Comparison of ENCODE assay signal across 13 cellular contexts in genomic region chr1:153616885-153617428, GRCh38. TPM values are rescaled to one million over a fixed set of nuclear protein-coding genes. Genes with fewer than 3 reads are reported as not detected.
A peak's percentile ranks its signal among the peaks of the same experiment; 100 is the strongest.
DNase-seq lines count a peak whose midpoint lies in the region; ATAC-seq and TF ChIP-seq lines count a peak whose summit lies in the region.
"Had no signal": no experiment of that assay in that cellular context is flagged by ENCODE, and none has a peak within 500 bp of the region (broad histone marks: within the 10 kb centered on the region; RNA-seq: fewer than 3 reads in every experiment).

No MANE protein-coding gene starts in this region.

- no peak overlapping the region for H3K4me3 Mint-ChIP-seq in T-helper 2 cell treated with Interferon-gamma antibody and Interleukin-4, amounts not matched to agents 5 μg/mL and 100 μg/mL, for 36 hours
- no peak overlapping the region for H3K4me3 Mint-ChIP-seq in chondrocyte (ENCODE audit: unreplicated experiment)

- peaks cover 7% of the 10 kb centered on the region for H3K4me1 Mint-ChIP-seq in T-helper 2 cell treated with Interferon-gamma antibody and Interleukin-4, amounts not matched to agents 5 μg/mL and 100 μg/mL, for 36 hours (ENCODE audit: low read depth)
- H3K4me1 Mint-ChIP-seq in chondrocyte (ENCODE audit: low read depth), result peaks cover 14% of the 10 kb centered on the region

- H3K36me3 Mint-ChIP-seq in T-helper 2 cell treated with Interferon-gamma antibody and Interleukin-4, amounts not matched to agents 5 μg/mL and 100 μg/mL, for 36 hours (ENCODE audit: low read depth), result no peaks in the 10 kb centered on the region
- peaks cover 10% of the 10 kb centered on the region for H3K36me3 Mint-ChIP-seq in chondrocyte (ENCODE audit: low read depth)

- H3K4me1 ChIP-seq in right lobe of liver (peaks cover 0 to 27% (median 10%) of the 10 kb centered on the region in 4 donors), transverse colon (peaks cover 24 to 42% (median 28%) of the 10 kb centered on the region in 4 donors)

- intact Hi-C loops in right lobe of liver (cut with DNase I) (no loop called here), transverse colon (cut with DNase I; ENCODE audit: low total_unique reads) (no loop called here)

- no peaks in the 10 kb centered on the region for H3K27me3 ChIP-seq in right lobe of liver
- no peaks in the 10 kb centered on the region for H3K27me3 ChIP-seq in transverse colon

- WGBS in right lobe of liver (ENCODE audit: insufficient coverage, low coverage, low lambda C conversion rate, missing lambda C conversion rate), result 41% methylated on average over 3 of the region's 5 CpGs
- 55% methylated on average over 5 of the region's 5 CpGs; no CpG with 5 or more reads in 1 of the 2 donors for WGBS in transverse colon (ENCODE audit: low coverage in 1 of 2), 2 donors

- H3K4me3 ChIP-seq in right lobe of liver (no peak overlapping the region), transverse colon (no peak overlapping the region)

- TF ChIP-seq POLR2A in right lobe of liver (IDR thresholded peaks at IDR 0.05) (no peak), transverse colon (IDR thresholded peaks at IDR 0.05) (no peak)

- H3K9me3 Mint-ChIP-seq in T-helper 2 cell treated with Interferon-gamma antibody and Interleukin-4, amounts not matched to agents 5 μg/mL and 100 μg/mL, for 36 hours, result no peaks in the 10 kb centered on the region
- H3K9me3 Mint-ChIP-seq in chondrocyte (ENCODE audit: low read depth), result no peaks in the 10 kb centered on the region

- TF ChIP-seq EP300 in transverse colon (IDR thresholded peaks at IDR 0.05; ENCODE audit: low read depth), result no peak

- H3K27me3 Mint-ChIP-seq in T-helper 2 cell treated with Interferon-gamma antibody and Interleukin-4, amounts not matched to agents 5 μg/mL and 100 μg/mL, for 36 hours (ENCODE audit: low read depth), result no peaks in the 10 kb centered on the region
- no peaks in the 10 kb centered on the region for H3K27me3 Mint-ChIP-seq in chondrocyte (ENCODE audit: low read depth)

- H3K27ac ChIP-seq in right lobe of liver, result peak overlapping the region; percentile 22 to 60 (median 58)
- peak overlapping the region; percentile 71 to 92 (median 90) for H3K27ac ChIP-seq in transverse colon

- TF ChIP-seq CTCF in chondrocyte (IDR thresholded peaks at IDR 0.05) (no peak), right lobe of liver (IDR thresholded peaks at IDR 0.05) (no peak), transverse colon (IDR thresholded peaks at IDR 0.05) (no peak)

- in situ Hi-C loops in transverse colon (cut with MboI; ENCODE audit: low pct_ligation_motif_present in 1 of 4, low pct_unique_long_range_greater_than_20kb in 1 of 4, low sequenced_read_pairs in 3 of 4), result no loop called here

- H3K9me3 ChIP-seq in right lobe of liver (no peaks in the 10 kb centered on the region), transverse colon (no peaks in the 10 kb centered on the region)

- H3K36me3 ChIP-seq in right lobe of liver, result no peaks in the 10 kb centered on the region
- no peaks in the 10 kb centered on the region for H3K36me3 ChIP-seq in transverse colon

- ATAC-seq in right lobe of liver (no peak), GM21528 (IDR thresholded peaks at IDR 0.05; ENCODE audit: low FRiP score, unreplicated experiment) (no peak)

- peak overlapping the region; percentile 59 for H3K27ac Mint-ChIP-seq in T-helper 2 cell treated with Interferon-gamma antibody and Interleukin-4, amounts not matched to agents 5 μg/mL and 100 μg/mL, for 36 hours
- peak overlapping the region; percentile 51 for H3K27ac Mint-ChIP-seq in chondrocyte (ENCODE audit: unreplicated experiment)

- no peak for DNase-seq in T-helper 2 cell treated with Interferon-gamma antibody and Interleukin-4, amounts not matched to agents 5 μg/mL and 100 μg/mL, for 36 hours (ENCODE audit: low spot score)
- DNase-seq in T-helper 2 cell (no peak), chondrocyte (ENCODE audit: low spot score) (peak; percentile 77), right lobe of liver (peak in 1 of 3 donors; percentile 40), transverse colon (no peak), AG20443 (ENCODE audit: low spot score) (no peak), NCI-H1417 (lab: John Stamatoyannopoulos, UW) (no peak)
- DNase-seq: cerebellar nuclear complex, KBM-7 had no signal

RNA-seq across cellular contexts. Expression of gene S100A14, which starts 0.8 kb away (rescaled TPM):
- total RNA-seq in chondrocyte (not detected in 3 replicates), right lobe of liver (10 to 100 TPM in 2 of 6 experiments, 1 to 10 TPM in 4; 1.8 to 14.0 (median 5.2) TPM), transverse colon (100 to 1,000 TPM; 134 to 514 (median 437) TPM)
- total RNA-seq: A673, mononuclear cell, SK-MEL-5 had no signal

RNA-seq across cellular contexts. Expression of gene S100A16, which starts 4.0 kb away (rescaled TPM):
- 111 to 122 TPM (median 115 TPM) in 3 replicates for total RNA-seq in chondrocyte
- 100 to 1,000 TPM in 2 of 6 experiments, 10 to 100 TPM in 4; 55.9 to 151 (median 71.8) TPM for total RNA-seq in right lobe of liver
- 100 to 1,000 TPM; 181 to 223 (median 196) TPM for total RNA-seq in transverse colon
- total RNA-seq: mononuclear cell had no signal

RNA-seq across cellular contexts. Expression of gene S100A13, which starts 10.3 kb away (rescaled TPM):
- total RNA-seq in chondrocyte (98.2 to 113 TPM (median 98.4 TPM) in 3 replicates), right lobe of liver (10 to 100 TPM; 10.4 to 24.5 (median 21.9) TPM), transverse colon (10 to 100 TPM; 33.8 to 67.8 (median 45.5) TPM)

RNA-seq across cellular contexts. Expression of gene S100A1, which starts 11.3 kb away (rescaled TPM):
- total RNA-seq in chondrocyte (1.2 to 1.5 TPM (median 1.3 TPM) in 3 replicates), right lobe of liver (1 to 10 TPM in 3 of 6 experiments, under 1 TPM in 3; 0.40 to 2.1 (median 1.0) TPM), transverse colon (1 to 10 TPM in 2 of 4 donors, not detected in 2; 3.7 to 4.4 TPM)
- total RNA-seq: A673, mononuclear cell had no signal

RNA-seq across cellular contexts. Expression of gene CHTOP, which starts 16.9 kb away (rescaled TPM):
- total RNA-seq in chondrocyte (44.4 to 56.9 TPM (median 47.9 TPM) in 3 replicates), right lobe of liver (10 to 100 TPM; 21.9 to 29.7 (median 26.0) TPM), transverse colon (10 to 100 TPM; 35.2 to 86.1 (median 65.2) TPM)

Comparison
In these comparisons a context has a peak if more than half of its experiments do, and no peak if none do; other contexts are left out.
1. RNA of gene S100A14, which starts 0.8 kb away (total RNA-seq): 134 to 514 TPM in transverse colon; 1.8 to 14.0 TPM in right lobe of liver and not detected in chondrocyte; every median in the first group is over 4 times any median in the second.